ENCODE assay signal across 8 cellular contexts in genomic region chr9:37410969-37411785, GRCh38.
DNase-seq lines count a peak whose midpoint lies in the region; ATAC-seq and TF ChIP-seq lines count a peak whose summit lies in the region.

No MANE protein-coding gene starts in this region.

- no peaks in the 10 kb centered on the region for H3K79me2 ChIP-seq in MM.1S (ENCODE audit: low read length)

- H3K9me2 ChIP-seq in MM.1S (replicated peaks; ENCODE audit: insufficient read depth, low read length): no peaks in the 10 kb centered on the region

- H4K20me1 ChIP-seq in MM.1S (ENCODE audit: insufficient read depth, low read length): no peaks in the 10 kb centered on the region

- peaks cover 48% of the 10 kb centered on the region for H3K27me3 ChIP-seq in MM.1S (replicated peaks; ENCODE audit: insufficient read depth, low read length)

- H3K9me3 ChIP-seq in MM.1S (replicated peaks; ENCODE audit: insufficient read depth, low read length): no peaks in the 10 kb centered on the region

- H3K36me3 ChIP-seq in MM.1S (replicated peaks; ENCODE audit: insufficient read depth, low read length): no peaks in the 10 kb centered on the region

- no peak overlapping the region for H3K4me3 ChIP-seq in MM.1S (ENCODE audit: low read length)

- ATAC-seq in GM19397 (IDR thresholded peaks at IDR 0.05; ENCODE audit: unreplicated experiment) (peak; percentile 14), GM18517 (IDR thresholded peaks at IDR 0.05; ENCODE audit: unreplicated experiment) (no peak)

- peak; percentile 3; the same call in 1 of the 2 replicates for TF ChIP-seq CTCF in MM.1S (IDR thresholded peaks at IDR 0.05; ENCODE audit: low read length)

- peak; percentile 24 for DNase-seq in EL
- no peak for DNase-seq in MM.1S
- peak; percentile 25 for DNase-seq in fibroblast of peridontal ligament (ENCODE audit: extremely low read depth)
- DNase-seq in SW 1271 (lab: John Stamatoyannopoulos, UW): no peak
- DNase-seq in NCI-H1417 treated with DMSO at 0.1 percent for 48 hours (lab: John Stamatoyannopoulos, UW): no peak
- DNase-seq in NK-92 treated with Interleukin-12 subunit alpha and Interleukin-12 subunit beta, amount 100 ng/mL, for 24 hours (lab: John Stamatoyannopoulos, UW): no peak

- H3K4me1 ChIP-seq in MM.1S (ENCODE audit: low read length): peaks cover 16% of the 10 kb centered on the region

- no peak overlapping the region for H3K9ac ChIP-seq in MM.1S (ENCODE audit: low read length)

- no peak overlapping the region for H3K4me2 ChIP-seq in MM.1S (ENCODE audit: low read depth, low read length)

- no peak overlapping the region for H2AFZ ChIP-seq in MM.1S (ENCODE audit: low read length)

- peaks cover 14% of the 10 kb centered on the region for H3F3A ChIP-seq in MM.1S (ENCODE audit: insufficient read depth, low read length)

- H3K27ac ChIP-seq in MM.1S (ENCODE audit: low read length): no peak overlapping the region

Comparison
In these comparisons a context has a peak if more than half of its experiments do, and no peak if none do; other contexts are left out.
1. DNase-seq: peak in EL (single experiment) and fibroblast of peridontal ligament (single experiment); none in MM.1S (single experiment), SW 1271 (0 of 2), NCI-H1417 treated with DMSO at 0.1 percent for 48 hours (single experiment) and NK-92 treated with Interleukin-12 subunit alpha and Interleukin-12 subunit beta, amount 100 ng/mL, for 24 hours (single experiment).